8 cellular contexts compared by ENCODE assay signal in the genomic region with DNA sequence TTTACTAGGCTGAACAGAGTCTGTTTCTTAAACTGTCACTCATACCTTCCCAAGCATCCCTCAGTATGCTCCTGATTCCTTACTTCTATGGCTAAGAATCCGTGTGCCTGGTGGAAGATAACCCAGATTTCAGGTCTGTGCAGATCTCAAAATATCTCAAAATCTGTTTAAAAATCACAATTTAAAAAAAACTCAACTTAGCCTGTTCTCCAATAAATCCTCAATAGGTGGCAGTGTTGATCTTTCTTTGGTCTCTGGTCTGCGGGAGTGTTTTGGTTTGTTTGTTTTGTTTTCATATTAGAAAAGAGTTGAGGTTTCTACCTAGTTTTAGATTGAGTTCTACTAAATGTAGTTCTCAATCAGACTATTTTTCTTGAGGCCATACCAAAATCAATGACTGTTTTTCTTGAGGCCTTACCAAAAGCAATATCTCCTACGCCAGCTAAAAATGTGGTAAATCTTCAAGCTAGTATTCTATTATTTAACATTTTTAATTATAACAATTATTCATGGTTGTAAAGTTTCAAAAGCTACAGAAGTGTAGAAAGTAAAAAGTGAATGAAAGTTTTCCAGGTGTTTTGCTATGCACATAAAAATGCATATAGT. TPM values are rescaled to one million over a fixed set of nuclear protein-coding genes. Genes with fewer than 3 reads are reported as not detected.
DNase-seq lines count a peak whose midpoint lies in the region; ATAC-seq, FAIRE-seq and TF ChIP-seq lines count a peak whose summit lies in the region.

No MANE protein-coding gene starts in this region.

- H3K27me3 Mint-ChIP-seq in activated T-helper 17 cell treated with anti-CD3 and anti-CD28 coated beads, Interleukin-2, amount 50 U/mL, for 72 hours, result peaks cover 3% of the 10 kb centered on the region
- H3K27me3 Mint-ChIP-seq in type B pancreatic cell, result peaks cover 3% of the 10 kb centered on the region

- H3K27ac ChIP-seq in left ventricle myocardium inferior (replicated peaks) (no peak overlapping the region), kidney (ENCODE audit: low read depth in 2 of 2, low read length in 2 of 2) (no peak overlapping the region)

- H3K4me3 Mint-ChIP-seq in activated T-helper 17 cell treated with anti-CD3 and anti-CD28 coated beads, Interleukin-2, amount 50 U/mL, for 72 hours, result no peak overlapping the region
- no peak overlapping the region for H3K4me3 Mint-ChIP-seq in type B pancreatic cell

- TF ChIP-seq CTCF in left ventricle myocardium inferior (IDR thresholded peaks at IDR 0.05; ENCODE audit: borderline replicate concordance) (peak; percentile 65), NB4 (IDR thresholded peaks at IDR 0.05; ENCODE audit: low read depth, low read length) (peak; percentile 34), kidney (IDR thresholded peaks at IDR 0.05; ENCODE audit: borderline replicate concordance, extremely low read depth, insufficient read depth) (peak; percentile 44), type B pancreatic cell (conservative IDR thresholded peaks at IDR 0.05) (peak; percentile 85)

- no peak for DNase-seq in left ventricle myocardium inferior
- DNase-seq in left cardiac atrium, result no peak
- DNase-seq in NB4 (ENCODE audit: low read depth), result peak; percentile 61
- DNase-seq in kidney, result no peak
- no peak for DNase-seq in type B pancreatic cell (ENCODE audit: extremely low spot score, unreplicated experiment)
- no peak for DNase-seq in cerebellar nuclear complex (lab: John Stamatoyannopoulos, UW)

- peak; percentile 66 for FAIRE-seq in kidney (lab: Jason Lieb, UNC)

- intact Hi-C loops in left ventricle myocardium inferior (cut with micrococcal nuclease), result no loop called here
- intact Hi-C loops in left cardiac atrium (cut with DNase I), result loop anchor here in 1 of 2 donors (10.0 kb wide), 1 partner anchor 1162 kb away; no protein-coding TSS in a partner anchor
- intact Hi-C loops in kidney (cut with DNase I), result no loop called here

- H3K36me3 Mint-ChIP-seq in activated T-helper 17 cell treated with anti-CD3 and anti-CD28 coated beads, Interleukin-2, amount 50 U/mL, for 72 hours (ENCODE audit: low read depth), result no peaks in the 10 kb centered on the region
- no peaks in the 10 kb centered on the region for H3K36me3 Mint-ChIP-seq in type B pancreatic cell

- H3K27me3 ChIP-seq in left ventricle myocardium inferior (ENCODE audit: low read depth), result peaks cover under 1% of the 10 kb centered on the region

- H3K4me1 ChIP-seq in left ventricle myocardium inferior, result no peaks in the 10 kb centered on the region
- peaks cover 0 to 5% of the 10 kb centered on the region in 2 donors for H3K4me1 ChIP-seq in kidney (ENCODE audit: control insufficient read depth in 1 of 2, insufficient read depth in 1 of 2, low read depth in 1 of 2, low read length in 2 of 2)

- H3K4me1 Mint-ChIP-seq in activated T-helper 17 cell treated with anti-CD3 and anti-CD28 coated beads, Interleukin-2, amount 50 U/mL, for 72 hours, result peaks cover 5% of the 10 kb centered on the region
- no peaks in the 10 kb centered on the region for H3K4me1 Mint-ChIP-seq in type B pancreatic cell (ENCODE audit: unreplicated experiment)

- H3K27ac Mint-ChIP-seq in activated T-helper 17 cell treated with anti-CD3 and anti-CD28 coated beads, Interleukin-2, amount 50 U/mL, for 72 hours, result no peak overlapping the region
- no peak overlapping the region for H3K27ac Mint-ChIP-seq in type B pancreatic cell

- ATAC-seq in left cardiac atrium (no peak), GM18909 (IDR thresholded peaks at IDR 0.05; ENCODE audit: poor library complexity, unreplicated experiment) (no peak)
- ATAC-seq in activated T-helper 17 cell treated with anti-CD3 and anti-CD28 coated beads, Interleukin-2, amount 50 U/mL, for 72 hours (replicated peaks), result peak; percentile 46

- no peaks in the 10 kb centered on the region for H3K9me3 Mint-ChIP-seq in activated T-helper 17 cell treated with anti-CD3 and anti-CD28 coated beads, Interleukin-2, amount 50 U/mL, for 72 hours
- H3K9me3 Mint-ChIP-seq in type B pancreatic cell, result no peaks in the 10 kb centered on the region

- no peaks in the 10 kb centered on the region for H3K9me3 ChIP-seq in left ventricle myocardium inferior (replicated peaks)
- no peaks in the 10 kb centered on the region for H3K9me3 ChIP-seq in kidney (ENCODE audit: control insufficient read depth in 1 of 2, low read length in 2 of 2)

- no peak for TF ChIP-seq POLR2A in NB4 (IDR thresholded peaks at IDR 0.05; ENCODE audit: extremely low read depth, insufficient read length)

- H3K4me3 ChIP-seq in left ventricle myocardium inferior (no peak overlapping the region), NB4 (ENCODE audit: low read depth, low read length) (no peak overlapping the region), kidney (ENCODE audit: low read length in 2 of 2) (no peak overlapping the region)

- no peaks in the 10 kb centered on the region for H3K36me3 ChIP-seq in left ventricle myocardium inferior
- H3K36me3 ChIP-seq in kidney (ENCODE audit: control insufficient read depth in 1 of 2, insufficient read depth in 2 of 2, low read length in 2 of 2), result no peaks in the 10 kb centered on the region

- H3K9ac ChIP-seq in kidney (ENCODE audit: low read length in 2 of 2), result no peak overlapping the region

RNA-seq across cellular contexts. Expression of gene TGFBR1, which starts 57.9 kb away (rescaled TPM):
- total RNA-seq in left ventricle myocardium inferior (12.3 TPM), left cardiac atrium (10 to 100 TPM; 17.3 to 27.1 TPM), kidney (50.8 TPM), type B pancreatic cell (ENCODE audit: low replicate concordance) (34.4 and 88.1 TPM in 2 replicates)
- total RNA-seq in activated T-helper 17 cell treated with anti-CD3 and anti-CD28 coated beads, Interleukin-2, amount 50 U/mL, for 72 hours, result 10 to 100 TPM; 56.0 to 56.3 TPM
- polyA plus RNA-seq in kidney (ENCODE audit: insufficient read depth, low read depth, low replicate concordance), result 7.9 TPM

RNA-seq across cellular contexts. Expression of gene ALG2, which starts 58.9 kb away (rescaled TPM):
- total RNA-seq in left ventricle myocardium inferior, result 14.8 TPM
- total RNA-seq in left cardiac atrium, result 10 to 100 TPM; 15.1 to 29.3 TPM
- 10 to 100 TPM; 26.5 to 28.3 TPM for total RNA-seq in activated T-helper 17 cell treated with anti-CD3 and anti-CD28 coated beads, Interleukin-2, amount 50 U/mL, for 72 hours
- 38.7 TPM for total RNA-seq in kidney
- 40.5 TPM for polyA plus RNA-seq in kidney (ENCODE audit: insufficient read depth, low read depth, low replicate concordance)
- total RNA-seq in type B pancreatic cell (ENCODE audit: low replicate concordance), result 35.3 and 45.7 TPM in 2 replicates

RNA-seq across cellular contexts. Expression of gene SEC61B, which starts 59.2 kb away (rescaled TPM):
- total RNA-seq in left ventricle myocardium inferior (39.8 TPM), left cardiac atrium (10 to 100 TPM; 60.4 to 77.8 TPM), kidney (118 TPM), type B pancreatic cell (ENCODE audit: low replicate concordance) (133 and 137 TPM in 2 replicates)
- total RNA-seq in activated T-helper 17 cell treated with anti-CD3 and anti-CD28 coated beads, Interleukin-2, amount 50 U/mL, for 72 hours, result 100 to 1,000 TPM in 1 of 2 donors, 10 to 100 TPM in 1; 80.0 to 128 TPM
- polyA plus RNA-seq in kidney (ENCODE audit: insufficient read depth, low read depth, low replicate concordance), result 328 TPM

Comparison
In these comparisons a context has a peak if more than half of its experiments do, and no peak if none do; other contexts are left out.
1. CTCF ChIP-seq: peak in every context shown above with its lines; median percentile 85 in type B pancreatic cell; 65 in left ventricle myocardium inferior; 44 in kidney; 34 in NB4.